ENCODE assay signal across 16 cellular contexts in the genomic region with DNA sequence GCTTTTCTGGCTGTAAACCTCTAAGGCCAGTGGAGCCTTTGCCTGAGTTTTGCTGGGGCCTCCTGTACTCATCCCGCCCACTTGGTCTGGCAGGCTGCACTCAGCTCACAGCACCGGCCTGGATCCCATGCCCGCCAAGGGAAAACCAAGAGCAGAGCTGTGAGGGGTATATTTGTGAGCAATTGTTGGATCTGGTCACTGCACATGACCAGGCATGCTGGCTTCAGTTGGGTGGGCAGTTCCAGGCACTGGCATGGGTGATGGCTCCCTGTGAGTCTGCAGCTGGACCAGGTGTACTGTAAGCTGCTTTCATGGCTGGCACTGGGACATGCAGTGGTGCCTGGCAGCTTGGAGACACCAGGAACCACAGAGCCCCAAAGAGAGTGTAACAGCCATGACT.
DNase-seq lines count a peak whose midpoint lies in the region; ATAC-seq and TF ChIP-seq lines count a peak whose summit lies in the region.
"Had no signal": no experiment of that assay in that cellular context is flagged by ENCODE, and none has a peak within 500 bp of the region (broad histone marks: within the 10 kb centered on the region; RNA-seq: fewer than 3 reads in every experiment).

No MANE protein-coding gene starts in this region.

- H3K9ac ChIP-seq in SK-N-SH: no peak overlapping the region

- no peaks in the 10 kb centered on the region for H3K36me3 Mint-ChIP-seq in naive thymus-derived CD8-positive, alpha-beta T cell
- H3K36me3 Mint-ChIP-seq: CD14-positive monocyte; CD8-positive, alpha-beta T cell; IgD-negative memory B cell had no signal

- no peaks in the 10 kb centered on the region for H3K9me3 ChIP-seq in SK-N-SH

- H3K27me3 Mint-ChIP-seq in naive thymus-derived CD8-positive, alpha-beta T cell: no peaks in the 10 kb centered on the region
- H3K27me3 Mint-ChIP-seq: IgD-negative memory B cell had no signal

- no peak overlapping the region for H3K4me2 ChIP-seq in SK-N-SH

- WGBS in SK-N-SH (ENCODE audit: low lambda C conversion rate): 49% methylated on average over 2 of the region's 3 CpGs

- no peak for TF ChIP-seq EP300 in SK-N-SH (IDR thresholded peaks at IDR 0.05; ENCODE audit: borderline replicate concordance in 1 of 2, low read depth in 1 of 2, low read length in 1 of 2)

- no peaks in the 10 kb centered on the region; a peak in 1 of 4 replicates for H3K4me1 ChIP-seq in SK-N-SH (ENCODE audit: control insufficient read depth in 1 of 2, insufficient read depth in 2 of 2, low read depth in 1 of 2, low read length in 1 of 2)

- no peak overlapping the region for H3K27ac Mint-ChIP-seq in naive thymus-derived CD8-positive, alpha-beta T cell
- H3K27ac Mint-ChIP-seq: CD14-positive monocyte; CD8-positive, alpha-beta T cell had no signal

- TF ChIP-seq CTCF in SK-N-SH (IDR thresholded peaks at IDR 0.05): no peak

- H3K27ac ChIP-seq in SK-N-SH (ENCODE audit: low read depth in 2 of 2, low read length in 1 of 2): no peak overlapping the region
- H3K27ac ChIP-seq: 22Rv1 had no signal

- no peaks in the 10 kb centered on the region for H3K27me3 ChIP-seq in SK-N-SH (ENCODE audit: insufficient read depth)

- DNase-seq in SK-N-SH: no peak
- DNase-seq in UCSD-AML1 (lab: John Stamatoyannopoulos, UW; ENCODE audit: unreplicated experiment): peak; percentile 3
- peak; percentile 66 for DNase-seq in posterior vena cava (ENCODE audit: low spot score)
- no peak for DNase-seq in kidney glomerular epithelial cell (lab: John Stamatoyannopoulos, UW)
- no peak for DNase-seq in naive thymus-derived CD8-positive, alpha-beta T cell
- DNase-seq: CD8-positive, alpha-beta T cell; COR-L47; DMS153; DMS79 treated with DMSO at 0.1 percent for 48 hours; GDM1 had no signal

- H3K4me3 Mint-ChIP-seq in naive thymus-derived CD8-positive, alpha-beta T cell: no peak overlapping the region
- H3K4me3 Mint-ChIP-seq: CD14-positive monocyte; CD8-positive, alpha-beta T cell; IgD-negative memory B cell had no signal

- POLR2A ChIA-PET in SK-N-SH (lab: Yijun Ruan, JAX): no interaction called here
- POLR2A ChIA-PET in naive thymus-derived CD8-positive, alpha-beta T cell (lab: Charles Lee): no interaction called here

- no peaks in the 10 kb centered on the region for H3K9me2 ChIP-seq in SK-N-SH

- no peaks in the 10 kb centered on the region for H3K4me1 Mint-ChIP-seq in naive thymus-derived CD8-positive, alpha-beta T cell
- H3K4me1 Mint-ChIP-seq: CD14-positive monocyte had no signal

- H3F3A ChIP-seq in SK-N-SH (replicated peaks; ENCODE audit: insufficient read depth): no peaks in the 10 kb centered on the region

- H4K20me1 ChIP-seq in SK-N-SH (ENCODE audit: insufficient read depth): no peaks in the 10 kb centered on the region

- H3K36me3 ChIP-seq in SK-N-SH (replicated peaks in 1 of 2; ENCODE audit: control insufficient read depth in 1 of 2, insufficient read depth in 2 of 2, low read length in 1 of 2): no peaks in the 10 kb centered on the region

- H3K9me3 Mint-ChIP-seq in naive thymus-derived CD8-positive, alpha-beta T cell: peaks cover 0 to 10% (median 4%) of the 10 kb centered on the region in 9 donors
- H3K9me3 Mint-ChIP-seq: CD8-positive, alpha-beta T cell had no signal

- no peak overlapping the region for H3K4me3 ChIP-seq in SK-N-SH (ENCODE audit: low read depth in 2 of 2, low read length in 1 of 2)

- CTCF ChIA-PET in SK-N-SH (lab: Yijun Ruan, JAX): no interaction called here

- ATAC-seq in SK-N-SH treated with all-trans-retinoic acid at 6 μM for 48 hours: peak; percentile 23
- ATAC-seq in naive thymus-derived CD8-positive, alpha-beta T cell: no peak
- ATAC-seq in HG02763 (IDR thresholded peaks at IDR 0.05; ENCODE audit: unreplicated experiment): no peak
- ATAC-seq: CD8-positive, alpha-beta T cell; HCT116 had no signal

- no peak for TF ChIP-seq RAD21 in SK-N-SH (IDR thresholded peaks at IDR 0.05; ENCODE audit: low read length)

- intact Hi-C loops in posterior vena cava (cut with DNase I): no loop called here

- no peaks in the 10 kb centered on the region for H3K79me2 ChIP-seq in SK-N-SH (ENCODE audit: insufficient read depth)

- H2AFZ ChIP-seq in SK-N-SH (ENCODE audit: low read depth): no peak overlapping the region

TF ChIP-seq in SK-N-SH treated with all-trans-retinoic acid at 6 μM for 48 hours, 23 proteins besides CTCF, POLR2A, EP300 and RAD21:
- TF ChIP-seq CSDC2 (CRISPR knock-in tag; IDR thresholded peaks at IDR 0.05) (no peak), ZNF70 (CRISPR knock-in tag; IDR thresholded peaks at IDR 0.05) (no peak)

TF ChIP-seq in SK-N-SH, 30 proteins besides CTCF, POLR2A, EP300 and RAD21:
- TF ChIP-seq, protein P1, sequence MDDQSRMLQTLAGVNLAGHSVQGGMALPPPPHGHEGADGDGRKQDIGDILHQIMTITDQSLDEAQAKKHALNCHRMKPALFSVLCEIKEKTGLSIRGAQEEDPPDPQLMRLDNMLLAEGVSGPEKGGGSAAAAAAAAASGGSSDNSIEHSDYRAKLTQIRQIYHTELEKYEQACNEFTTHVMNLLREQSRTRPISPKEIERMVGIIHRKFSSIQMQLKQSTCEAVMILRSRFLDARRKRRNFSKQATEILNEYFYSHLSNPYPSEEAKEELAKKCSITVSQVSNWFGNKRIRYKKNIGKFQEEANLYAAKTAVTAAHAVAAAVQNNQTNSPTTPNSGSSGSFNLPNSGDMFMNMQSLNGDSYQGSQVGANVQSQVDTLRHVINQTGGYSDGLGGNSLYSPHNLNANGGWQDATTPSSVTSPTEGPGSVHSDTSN (IDR thresholded peaks at IDR 0.05): no peak
- TF ChIP-seq, protein P2, sequence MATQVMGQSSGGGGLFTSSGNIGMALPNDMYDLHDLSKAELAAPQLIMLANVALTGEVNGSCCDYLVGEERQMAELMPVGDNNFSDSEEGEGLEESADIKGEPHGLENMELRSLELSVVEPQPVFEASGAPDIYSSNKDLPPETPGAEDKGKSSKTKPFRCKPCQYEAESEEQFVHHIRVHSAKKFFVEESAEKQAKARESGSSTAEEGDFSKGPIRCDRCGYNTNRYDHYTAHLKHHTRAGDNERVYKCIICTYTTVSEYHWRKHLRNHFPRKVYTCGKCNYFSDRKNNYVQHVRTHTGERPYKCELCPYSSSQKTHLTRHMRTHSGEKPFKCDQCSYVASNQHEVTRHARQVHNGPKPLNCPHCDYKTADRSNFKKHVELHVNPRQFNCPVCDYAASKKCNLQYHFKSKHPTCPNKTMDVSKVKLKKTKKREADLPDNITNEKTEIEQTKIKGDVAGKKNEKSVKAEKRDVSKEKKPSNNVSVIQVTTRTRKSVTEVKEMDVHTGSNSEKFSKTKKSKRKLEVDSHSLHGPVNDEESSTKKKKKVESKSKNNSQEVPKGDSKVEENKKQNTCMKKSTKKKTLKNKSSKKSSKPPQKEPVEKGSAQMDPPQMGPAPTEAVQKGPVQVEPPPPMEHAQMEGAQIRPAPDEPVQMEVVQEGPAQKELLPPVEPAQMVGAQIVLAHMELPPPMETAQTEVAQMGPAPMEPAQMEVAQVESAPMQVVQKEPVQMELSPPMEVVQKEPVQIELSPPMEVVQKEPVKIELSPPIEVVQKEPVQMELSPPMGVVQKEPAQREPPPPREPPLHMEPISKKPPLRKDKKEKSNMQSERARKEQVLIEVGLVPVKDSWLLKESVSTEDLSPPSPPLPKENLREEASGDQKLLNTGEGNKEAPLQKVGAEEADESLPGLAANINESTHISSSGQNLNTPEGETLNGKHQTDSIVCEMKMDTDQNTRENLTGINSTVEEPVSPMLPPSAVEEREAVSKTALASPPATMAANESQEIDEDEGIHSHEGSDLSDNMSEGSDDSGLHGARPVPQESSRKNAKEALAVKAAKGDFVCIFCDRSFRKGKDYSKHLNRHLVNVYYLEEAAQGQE (IDR thresholded peaks at IDR 0.05; ENCODE audit: low read depth, low read length): no peak
- no peak for TF ChIP-seq NFIC (IDR thresholded peaks at IDR 0.05; ENCODE audit: borderline replicate concordance)
- TF ChIP-seq TEAD4 (IDR thresholded peaks at IDR 0.05; ENCODE audit: borderline replicate concordance, insufficient read depth): no peak
- TF ChIP-seq YY1 (IDR thresholded peaks at IDR 0.05; ENCODE audit: low read depth): no peak
- no peak for TF ChIP-seq TCF12 (IDR thresholded peaks at IDR 0.05)
- TF ChIP-seq JUND (IDR thresholded peaks at IDR 0.05): no peak
- TF ChIP-seq FOXM1 (IDR thresholded peaks at IDR 0.05; ENCODE audit: low read depth): no peak
- TF ChIP-seq EZH2phosphoT487 (IDR thresholded peaks at IDR 0.05; ENCODE audit: borderline replicate concordance, low read depth): no peak
- no peak for TF ChIP-seq TAF1 (IDR thresholded peaks at IDR 0.05; ENCODE audit: borderline replicate concordance, low read depth, low read length)
- TF ChIP-seq, protein P3, sequence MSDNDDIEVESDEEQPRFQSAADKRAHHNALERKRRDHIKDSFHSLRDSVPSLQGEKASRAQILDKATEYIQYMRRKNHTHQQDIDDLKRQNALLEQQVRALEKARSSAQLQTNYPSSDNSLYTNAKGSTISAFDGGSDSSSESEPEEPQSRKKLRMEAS (IDR thresholded peaks at IDR 0.05; ENCODE audit: low read depth): no peak
- TF ChIP-seq, protein P4, sequence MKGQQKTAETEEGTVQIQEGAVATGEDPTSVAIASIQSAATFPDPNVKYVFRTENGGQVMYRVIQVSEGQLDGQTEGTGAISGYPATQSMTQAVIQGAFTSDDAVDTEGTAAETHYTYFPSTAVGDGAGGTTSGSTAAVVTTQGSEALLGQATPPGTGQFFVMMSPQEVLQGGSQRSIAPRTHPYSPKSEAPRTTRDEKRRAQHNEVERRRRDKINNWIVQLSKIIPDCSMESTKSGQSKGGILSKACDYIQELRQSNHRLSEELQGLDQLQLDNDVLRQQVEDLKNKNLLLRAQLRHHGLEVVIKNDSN (IDR thresholded peaks at IDR 0.05; ENCODE audit: borderline replicate concordance, low read depth): no peak
- no peak for TF ChIP-seq NRF1 (IDR thresholded peaks at IDR 0.05; ENCODE audit: low read depth, low read length)
- TF ChIP-seq FOSL2 (IDR thresholded peaks at IDR 0.05; ENCODE audit: borderline replicate concordance, low read depth): no peak
- no peak for TF ChIP-seq RXRA (IDR thresholded peaks at IDR 0.05; ENCODE audit: borderline replicate concordance, low read depth)
- TF ChIP-seq POLR2AphosphoS5 (IDR thresholded peaks at IDR 0.05; ENCODE audit: low read depth, low read length): no peak
- TF ChIP-seq FOXJ3 (CRISPR knock-in tag; IDR thresholded peaks at IDR 0.05): no peak
- no peak for TF ChIP-seq RFX5 (IDR thresholded peaks at IDR 0.05; ENCODE audit: low read length)

Comparison
In these comparisons a context has a peak if more than half of its experiments do, and no peak if none do; other contexts are left out.
1. DNase-seq: peak in UCSD-AML1 (single experiment) and posterior vena cava (single experiment); none in SK-N-SH (single experiment), kidney glomerular epithelial cell (single experiment) and naive thymus-derived CD8-positive, alpha-beta T cell (0 of 10).